In the genomic region with DNA sequence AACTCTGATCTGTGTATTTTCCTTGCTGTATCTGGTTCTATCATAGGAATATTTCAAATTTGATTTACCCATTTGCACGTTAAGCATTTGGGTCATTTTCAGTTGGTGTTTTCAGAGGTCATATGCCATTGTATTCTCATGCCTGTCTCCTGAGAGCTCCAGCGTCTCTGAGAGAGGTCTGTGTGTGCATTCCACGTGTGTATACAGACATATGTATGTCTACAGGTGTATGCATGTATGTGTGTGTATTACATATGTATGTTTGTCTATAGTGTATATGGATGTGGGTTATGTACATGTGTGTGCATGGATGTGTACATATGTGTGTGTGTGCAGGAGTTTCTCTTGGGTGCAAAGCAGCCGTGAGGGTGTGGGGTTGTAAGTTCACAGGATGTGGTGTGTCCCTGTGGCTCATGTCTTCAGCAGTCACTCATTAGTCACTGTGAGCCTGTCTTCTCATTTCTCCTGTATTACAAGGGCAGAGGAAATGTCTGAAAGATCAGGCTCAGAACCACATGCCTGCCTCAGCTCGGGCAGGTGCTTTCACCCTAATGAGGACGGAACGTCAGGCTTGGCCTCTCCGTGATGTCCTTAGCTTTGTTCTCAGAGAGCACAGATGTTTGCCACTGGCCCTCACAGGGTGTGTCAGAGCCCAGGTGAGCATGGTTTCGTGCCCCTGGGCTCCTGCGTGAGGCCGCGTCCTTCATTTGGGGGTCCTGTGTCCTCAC, we compare ENCODE assay signal across 8 cellular contexts.
A peak's percentile ranks its signal among the peaks of the same experiment; 100 is the strongest.
DNase-seq lines count a peak whose midpoint lies in the region; ATAC-seq and TF ChIP-seq lines count a peak whose summit lies in the region.

No MANE protein-coding gene starts in this region.

- DNase-seq in activated CD8-positive, alpha-beta memory T cell treated with anti-CD3 and anti-CD28 coated beads for 24 hours, result peak; percentile 63
- peak; percentile 62 for DNase-seq in iris pigment epithelial cell (ENCODE audit: low read depth)
- DNase-seq in NOMO-1 (lab: John Stamatoyannopoulos, UW; ENCODE audit: unreplicated experiment in 2 of 2), result no peak
- no peak for DNase-seq in colonic mucosa

- peaks cover 7% of the 10 kb centered on the region for H3K4me1 ChIP-seq in colonic mucosa

- ATAC-seq in GM18858 (IDR thresholded peaks at IDR 0.05; ENCODE audit: unreplicated experiment) (peak; percentile 74), HG03378 (IDR thresholded peaks at IDR 0.05; ENCODE audit: unreplicated experiment) (peak; percentile 79), HG02571 (IDR thresholded peaks at IDR 0.05; ENCODE audit: unreplicated experiment) (no peak)

- peak overlapping the region; percentile 100 for H3K27ac ChIP-seq in temporal lobe (ENCODE audit: low read depth, low read length)
- no peak overlapping the region for H3K27ac ChIP-seq in colonic mucosa

- no peak overlapping the region for H3K9ac ChIP-seq in colonic mucosa (ENCODE audit: low read depth in 2 of 2, low read length in 2 of 2)

- H3K27me3 ChIP-seq in colonic mucosa, result no peaks in the 10 kb centered on the region

- no peak overlapping the region for H3K4me3 ChIP-seq in colonic mucosa

- TF ChIP-seq CTCF in colonic mucosa (IDR thresholded peaks at IDR 0.05), result no peak

- no peaks in the 10 kb centered on the region for H3K36me3 ChIP-seq in colonic mucosa

- H3K9me3 ChIP-seq in colonic mucosa, result no peaks in the 10 kb centered on the region

- intact Hi-C loops in colonic mucosa (cut with DNase I), result no loop called here

Comparison
In these comparisons a context has a peak if more than half of its experiments do, and no peak if none do; other contexts are left out.
1. DNase-seq: peak in activated CD8-positive, alpha-beta memory T cell treated with anti-CD3 and anti-CD28 coated beads for 24 hours (single experiment) and iris pigment epithelial cell (single experiment); none in NOMO-1 (0 of 2) and colonic mucosa (single experiment).